ENCODE assay signal across 1 cellular context in genomic region chr11:58578635-58579191, GRCh38.
TF ChIP-seq lines count a peak whose summit lies in the region.

TSS of gene ZFP91 (plus strand) at chr11:58579063. CDS start at chr11:58579282, 219 bp downstream.

TF ChIP-seq in HepG2, 621 proteins besides CTCF, POLR2A, EP300 and RAD21 (continued from another document and continues in another):
- TF ChIP-seq MTERF4 (CRISPR knock-in tag; IDR thresholded peaks at IDR 0.05), result no peak
- TF ChIP-seq PHF20 (CRISPR knock-in tag; IDR thresholded peaks at IDR 0.05), result no peak
- no peak for TF ChIP-seq ZNF703 (CRISPR knock-in tag; IDR thresholded peaks at IDR 0.05; ENCODE audit: borderline replicate concordance)
- 0 out of 2 replicates have a peak, but pooled peaks have one; percentile 33 for TF ChIP-seq SIN3A (IDR thresholded peaks at IDR 0.05; ENCODE audit: borderline replicate concordance, low read depth, low read length)
- TF ChIP-seq, protein P1, sequence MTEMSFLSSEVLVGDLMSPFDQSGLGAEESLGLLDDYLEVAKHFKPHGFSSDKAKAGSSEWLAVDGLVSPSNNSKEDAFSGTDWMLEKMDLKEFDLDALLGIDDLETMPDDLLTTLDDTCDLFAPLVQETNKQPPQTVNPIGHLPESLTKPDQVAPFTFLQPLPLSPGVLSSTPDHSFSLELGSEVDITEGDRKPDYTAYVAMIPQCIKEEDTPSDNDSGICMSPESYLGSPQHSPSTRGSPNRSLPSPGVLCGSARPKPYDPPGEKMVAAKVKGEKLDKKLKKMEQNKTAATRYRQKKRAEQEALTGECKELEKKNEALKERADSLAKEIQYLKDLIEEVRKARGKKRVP (CRISPR knock-in tag; IDR thresholded peaks at IDR 0.05), result 0 out of 4 replicates have a peak, but pooled peaks of 1 of the 2 experiments have one; percentile 11
- 0 out of 2 replicates have a peak, but pooled peaks have one; percentile 12 for TF ChIP-seq MYNN (CRISPR knock-in tag; IDR thresholded peaks at IDR 0.05; ENCODE audit: low read depth)
- TF ChIP-seq, protein P2, sequence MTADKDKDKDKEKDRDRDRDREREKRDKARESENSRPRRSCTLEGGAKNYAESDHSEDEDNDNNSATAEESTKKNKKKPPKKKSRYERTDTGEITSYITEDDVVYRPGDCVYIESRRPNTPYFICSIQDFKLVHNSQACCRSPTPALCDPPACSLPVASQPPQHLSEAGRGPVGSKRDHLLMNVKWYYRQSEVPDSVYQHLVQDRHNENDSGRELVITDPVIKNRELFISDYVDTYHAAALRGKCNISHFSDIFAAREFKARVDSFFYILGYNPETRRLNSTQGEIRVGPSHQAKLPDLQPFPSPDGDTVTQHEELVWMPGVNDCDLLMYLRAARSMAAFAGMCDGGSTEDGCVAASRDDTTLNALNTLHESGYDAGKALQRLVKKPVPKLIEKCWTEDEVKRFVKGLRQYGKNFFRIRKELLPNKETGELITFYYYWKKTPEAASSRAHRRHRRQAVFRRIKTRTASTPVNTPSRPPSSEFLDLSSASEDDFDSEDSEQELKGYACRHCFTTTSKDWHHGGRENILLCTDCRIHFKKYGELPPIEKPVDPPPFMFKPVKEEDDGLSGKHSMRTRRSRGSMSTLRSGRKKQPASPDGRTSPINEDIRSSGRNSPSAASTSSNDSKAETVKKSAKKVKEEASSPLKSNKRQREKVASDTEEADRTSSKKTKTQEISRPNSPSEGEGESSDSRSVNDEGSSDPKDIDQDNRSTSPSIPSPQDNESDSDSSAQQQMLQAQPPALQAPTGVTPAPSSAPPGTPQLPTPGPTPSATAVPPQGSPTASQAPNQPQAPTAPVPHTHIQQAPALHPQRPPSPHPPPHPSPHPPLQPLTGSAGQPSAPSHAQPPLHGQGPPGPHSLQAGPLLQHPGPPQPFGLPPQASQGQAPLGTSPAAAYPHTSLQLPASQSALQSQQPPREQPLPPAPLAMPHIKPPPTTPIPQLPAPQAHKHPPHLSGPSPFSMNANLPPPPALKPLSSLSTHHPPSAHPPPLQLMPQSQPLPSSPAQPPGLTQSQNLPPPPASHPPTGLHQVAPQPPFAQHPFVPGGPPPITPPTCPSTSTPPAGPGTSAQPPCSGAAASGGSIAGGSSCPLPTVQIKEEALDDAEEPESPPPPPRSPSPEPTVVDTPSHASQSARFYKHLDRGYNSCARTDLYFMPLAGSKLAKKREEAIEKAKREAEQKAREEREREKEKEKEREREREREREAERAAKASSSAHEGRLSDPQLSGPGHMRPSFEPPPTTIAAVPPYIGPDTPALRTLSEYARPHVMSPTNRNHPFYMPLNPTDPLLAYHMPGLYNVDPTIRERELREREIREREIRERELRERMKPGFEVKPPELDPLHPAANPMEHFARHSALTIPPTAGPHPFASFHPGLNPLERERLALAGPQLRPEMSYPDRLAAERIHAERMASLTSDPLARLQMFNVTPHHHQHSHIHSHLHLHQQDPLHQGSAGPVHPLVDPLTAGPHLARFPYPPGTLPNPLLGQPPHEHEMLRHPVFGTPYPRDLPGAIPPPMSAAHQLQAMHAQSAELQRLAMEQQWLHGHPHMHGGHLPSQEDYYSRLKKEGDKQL (CRISPR knock-in tag; IDR thresholded peaks at IDR 0.05; ENCODE audit: low read depth), result no peak
- TF ChIP-seq ZFAT (CRISPR knock-in tag; conservative IDR thresholded peaks at IDR 0.05), result no peak
- TF ChIP-seq HDAC6 (IDR thresholded peaks at IDR 0.05; ENCODE audit: low read depth, low read length), result no peak
- peak; percentile 15; the same call in 1 of the 2 replicates for TF ChIP-seq ZNF441 (CRISPR knock-in tag; IDR thresholded peaks at IDR 0.05; ENCODE audit: borderline replicate concordance)
- 0 out of 2 replicates have a peak, but pooled peaks have one; percentile 33 for TF ChIP-seq DRAP1 (CRISPR knock-in tag; IDR thresholded peaks at IDR 0.05)
- TF ChIP-seq CEBPZ (IDR thresholded peaks at IDR 0.05; ENCODE audit: low read length), result no peak
- no peak; the same call in 1 of the 2 replicates for TF ChIP-seq MEF2D (CRISPR knock-in tag; IDR thresholded peaks at IDR 0.05)
- TF ChIP-seq, protein P3, sequence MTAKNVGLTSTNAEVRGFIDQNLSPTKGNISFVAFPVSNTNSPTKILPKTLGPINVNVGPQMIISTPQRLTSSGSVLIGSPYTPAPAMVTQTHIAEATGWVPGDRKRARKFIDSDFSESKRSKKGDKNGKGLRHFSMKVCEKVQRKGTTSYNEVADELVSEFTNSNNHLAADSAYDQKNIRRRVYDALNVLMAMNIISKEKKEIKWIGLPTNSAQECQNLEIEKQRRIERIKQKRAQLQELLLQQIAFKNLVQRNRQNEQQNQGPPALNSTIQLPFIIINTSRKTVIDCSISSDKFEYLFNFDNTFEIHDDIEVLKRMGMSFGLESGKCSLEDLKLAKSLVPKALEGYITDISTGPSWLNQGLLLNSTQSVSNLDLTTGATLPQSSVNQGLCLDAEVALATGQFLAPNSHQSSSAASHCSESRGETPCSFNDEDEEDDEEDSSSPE (CRISPR knock-in tag; IDR thresholded peaks at IDR 0.05), result peak; percentile 78
- TF ChIP-seq SSRP1 (CRISPR knock-in tag; IDR thresholded peaks at IDR 0.05), result no peak
- TF ChIP-seq HNF1A (IDR thresholded peaks at IDR 0.05; ENCODE audit: low read depth), result no peak; the same call in 1 of the 2 replicates
- TF ChIP-seq HNF1A (CRISPR knock-in tag; IDR thresholded peaks at IDR 0.05; ENCODE audit: borderline replicate concordance), result 0 out of 2 replicates have a peak, but pooled peaks have one; percentile 3
- no peak for TF ChIP-seq ELK4 (CRISPR knock-in tag; IDR thresholded peaks at IDR 0.05; ENCODE audit: borderline replicate concordance)
- no peak for TF ChIP-seq PAXIP1 (CRISPR knock-in tag; conservative IDR thresholded peaks at IDR 0.05)
- TF ChIP-seq, protein P4, sequence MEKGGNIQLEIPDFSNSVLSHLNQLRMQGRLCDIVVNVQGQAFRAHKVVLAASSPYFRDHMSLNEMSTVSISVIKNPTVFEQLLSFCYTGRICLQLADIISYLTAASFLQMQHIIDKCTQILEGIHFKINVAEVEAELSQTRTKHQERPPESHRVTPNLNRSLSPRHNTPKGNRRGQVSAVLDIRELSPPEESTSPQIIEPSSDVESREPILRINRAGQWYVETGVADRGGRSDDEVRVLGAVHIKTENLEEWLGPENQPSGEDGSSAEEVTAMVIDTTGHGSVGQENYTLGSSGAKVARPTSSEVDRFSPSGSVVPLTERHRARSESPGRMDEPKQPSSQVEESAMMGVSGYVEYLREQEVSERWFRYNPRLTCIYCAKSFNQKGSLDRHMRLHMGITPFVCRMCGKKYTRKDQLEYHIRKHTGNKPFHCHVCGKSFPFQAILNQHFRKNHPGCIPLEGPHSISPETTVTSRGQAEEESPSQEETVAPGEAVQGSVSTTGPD (CRISPR knock-in tag; IDR thresholded peaks at IDR 0.05), result no peak
- no peak for TF ChIP-seq SIX4 (CRISPR knock-in tag; IDR thresholded peaks at IDR 0.05)
- no peak for TF ChIP-seq ZNF496 (CRISPR knock-in tag; IDR thresholded peaks at IDR 0.05; ENCODE audit: insufficient replicate concordance)
- no peak for TF ChIP-seq BCL6 (CRISPR knock-in tag; IDR thresholded peaks at IDR 0.05)
- no peak for TF ChIP-seq ZNF737 (CRISPR knock-in tag; IDR thresholded peaks at IDR 0.05; ENCODE audit: borderline replicate concordance)
- TF ChIP-seq ZNF761 (CRISPR knock-in tag; conservative IDR thresholded peaks at IDR 0.05), result no peak
- TF ChIP-seq ZSCAN5A (CRISPR knock-in tag; IDR thresholded peaks at IDR 0.05; ENCODE audit: borderline replicate concordance), result no peak
